In genomic region chr22:24037851-24038765, GRCh38 we compare ENCODE assay signal across 1 cellular context.
TF ChIP-seq lines count a peak whose summit lies in the region.

No MANE protein-coding gene starts in this region.

TF ChIP-seq in GM23338, 12 proteins besides CTCF, POLR2A, EP300 and RAD21 (continued from another document):
- no peak for TF ChIP-seq ZNF462 (CRISPR knock-in tag; IDR thresholded peaks at IDR 0.05)
